Comparison of ENCODE assay signal across 21 cellular contexts in the genomic region with DNA sequence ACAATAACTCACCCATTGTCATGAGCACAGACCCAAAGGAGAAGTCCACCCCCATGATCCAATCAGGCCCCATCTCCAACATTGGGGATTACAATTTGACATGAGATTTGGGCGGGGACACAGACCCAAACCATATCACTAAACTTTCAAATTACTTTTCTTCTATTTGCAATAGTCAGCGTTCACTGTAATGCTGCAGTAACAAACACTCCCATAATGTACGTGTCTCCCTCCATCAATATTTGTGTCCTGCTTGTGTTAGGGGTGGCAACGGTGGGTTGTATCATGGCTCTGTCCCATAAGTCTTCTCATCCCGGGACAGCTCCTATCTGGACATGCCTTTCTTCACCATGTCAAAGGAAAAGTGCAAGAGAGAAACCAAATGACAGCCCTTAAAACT. TPM values are rescaled to one million over a fixed set of nuclear protein-coding genes. Genes with fewer than 3 reads are reported as not detected.
"Had no signal": no experiment of that assay in that cellular context is flagged by ENCODE, and none has a peak within 500 bp of the region (broad histone marks: within the 10 kb centered on the region; RNA-seq: fewer than 3 reads in every experiment).

No MANE protein-coding gene starts in this region.

- H3K9me3 ChIP-seq: SK-N-SH had no signal

- DNase-seq: Karpas-422, KG1, MM.1S, NCI-H1092 treated with DMSO at 0.1 percent for 48 hours, NCI-H1436, NCI-H187, NCI-H2029, NCI-H2081 treated with DMSO at 0.1 percent for 48 hours, NCI-H2171, NCI-H226, NCI-H446, NCI-H510A, NCI-H524 treated with DMSO at 0.1 percent for 48 hours, NCI-H69, NCI-H774, Right ventricle myocardium superior, RPMI8226, SIG-M5, SK-N-SH had no signal

- H3K9ac ChIP-seq: SK-N-SH had no signal

- FAIRE-seq: RCC 7860 had no signal

- H3K4me2 ChIP-seq: SK-N-SH had no signal

RNA-seq across cellular contexts. Expression of gene TFF3, which starts 26.2 kb away (rescaled TPM):
- total RNA-seq: IMR-90 had no signal
- polyA plus RNA-seq: IMR-90, SK-N-SH had no signal
